Comparison of ENCODE assay signal across 10 cellular contexts in genomic region chr10:124416733-124417132, GRCh38. TPM values are rescaled to one million over a fixed set of nuclear protein-coding genes. Genes with fewer than 3 reads are reported as not detected.
DNase-seq lines count a peak whose midpoint lies in the region; ATAC-seq and TF ChIP-seq lines count a peak whose summit lies in the region.
"Had no signal": no experiment of that assay in that cellular context is flagged by ENCODE, and none has a peak within 500 bp of the region (broad histone marks: within the 10 kb centered on the region; RNA-seq: fewer than 3 reads in every experiment).

No MANE protein-coding gene starts in this region.

- no peaks in the 10 kb centered on the region for H3K27me3 ChIP-seq in stomach

- H3K9me3 Mint-ChIP-seq in activated CD4-positive, alpha-beta T cell treated with anti-CD3 and anti-CD28 coated beads, Interleukin-2, amount 10 ng/mL, durations not matched to agents 24 days and 14 days = no peaks in the 10 kb centered on the region

- 20 to 38% (median 23%) methylated on average over 6 of the region's 6 CpGs for WGBS in stomach, 5 donors

- ATAC-seq in GM19452 (IDR thresholded peaks at IDR 0.05; ENCODE audit: unreplicated experiment) = no peak

- H3K36me3 Mint-ChIP-seq in activated CD4-positive, alpha-beta T cell treated with anti-CD3 and anti-CD28 coated beads, Interleukin-2, amount 10 ng/mL, durations not matched to agents 24 days and 14 days (ENCODE audit: low read depth) = peaks cover 3% of the 10 kb centered on the region

- peaks cover 24 to 68% (median 50%) of the 10 kb centered on the region in 4 donors for H3K4me1 ChIP-seq in stomach

- H3K4me1 Mint-ChIP-seq in activated CD4-positive, alpha-beta T cell treated with anti-CD3 and anti-CD28 coated beads, Interleukin-2, amount 10 ng/mL, durations not matched to agents 24 days and 14 days = peaks cover 9% of the 10 kb centered on the region

- peaks cover 7% of the 10 kb centered on the region for H3K27me3 Mint-ChIP-seq in activated CD4-positive, alpha-beta T cell treated with anti-CD3 and anti-CD28 coated beads, Interleukin-2, amount 10 ng/mL, durations not matched to agents 24 days and 14 days

- TF ChIP-seq EP300 in stomach (IDR thresholded peaks at IDR 0.05) = no peak

- H3K27ac ChIP-seq in stomach = peak overlapping the region in 3 of 5 donors; percentile 56 to 97 (median 95)

- H3K4me3 Mint-ChIP-seq in activated CD4-positive, alpha-beta T cell treated with anti-CD3 and anti-CD28 coated beads, Interleukin-2, amount 10 ng/mL, durations not matched to agents 24 days and 14 days = peak overlapping the region; percentile 44

- no peak for TF ChIP-seq POLR2A in stomach (IDR thresholded peaks at IDR 0.05)

- TF ChIP-seq CTCF in astrocyte of the spinal cord (IDR thresholded peaks at IDR 0.05; ENCODE audit: low read depth, low read length) = no peak
- no peak for TF ChIP-seq CTCF in stomach (IDR thresholded peaks at IDR 0.05)

- H3K27ac Mint-ChIP-seq in activated CD4-positive, alpha-beta T cell treated with anti-CD3 and anti-CD28 coated beads, Interleukin-2, amount 10 ng/mL, durations not matched to agents 24 days and 14 days = no peak overlapping the region

- DNase-seq in activated CD4-positive, alpha-beta T cell treated with anti-CD3 and anti-CD28 coated beads, Interleukin-2, amount 10 ng/mL, durations not matched to agents 24 days and 14 days = no peak
- no peak for DNase-seq in activated CD4-positive, alpha-beta T cell treated with anti-CD3 and anti-CD28 coated beads for 48 hours
- DNase-seq in astrocyte of the spinal cord (ENCODE audit: low read depth, low spot score) (peak; percentile 48), iris pigment epithelial cell (ENCODE audit: low read depth) (peak; percentile 31), stomach (no peak), NK-92 (lab: John Stamatoyannopoulos, UW; ENCODE audit: unreplicated experiment) (no peak), NCI-H2171 (lab: John Stamatoyannopoulos, UW) (no peak)
- DNase-seq: ACHN; activated effector memory CD4-positive, alpha-beta T cell treated with anti-CD3 and anti-CD28 coated beads, Interleukin-2, amount 50 U/mL, for 16 hours had no signal

- peaks cover 0 to 12% (median 6%) of the 10 kb centered on the region in 4 donors for H3K36me3 ChIP-seq in stomach

- in situ Hi-C loops in astrocyte of the spinal cord (cut with HindIII; ENCODE audit: low sequenced_read_pairs) = no loop called here

- intact Hi-C loops in activated CD4-positive, alpha-beta T cell treated with anti-CD3 and anti-CD28 coated beads, Interleukin-2, amount 10 ng/mL, durations not matched to agents 24 days and 14 days (cut with micrococcal nuclease) = loop anchor here (5.0 kb wide), 1 partner anchor 501 kb away; no protein-coding TSS in a partner anchor
- intact Hi-C loops in stomach (cut with DNase I; ENCODE audit: low total_unique reads) = no loop called here

- H3K9me3 ChIP-seq in stomach = no peaks in the 10 kb centered on the region

- H3K4me3 ChIP-seq in astrocyte of the spinal cord (ENCODE audit: low read depth, low read length) (peak overlapping the region; percentile 70), stomach (peak overlapping the region in 1 of 4 donors; percentile 92)

RNA-seq across cellular contexts. Expression of gene OAT, which starts 2.0 kb away (rescaled TPM):
- total RNA-seq in activated CD4-positive, alpha-beta T cell treated with anti-CD3 and anti-CD28 coated beads, Interleukin-2, amount 10 ng/mL, durations not matched to agents 24 days and 14 days = 40.2 and 41.0 TPM in 2 replicates
- 100 to 1,000 TPM in 1 of 5 donors, 10 to 100 TPM in 4; 26.1 to 243 (median 75.0) TPM for total RNA-seq in stomach
- 10 to 100 TPM; 63.6 to 94.9 (median 63.8) TPM for polyA plus RNA-seq in stomach

RNA-seq across cellular contexts. Expression of gene NKX1-2, which starts 33.1 kb away (rescaled TPM):
- not detected in 2 replicates for total RNA-seq in activated CD4-positive, alpha-beta T cell treated with anti-CD3 and anti-CD28 coated beads, Interleukin-2, amount 10 ng/mL, durations not matched to agents 24 days and 14 days
- total RNA-seq in stomach = not detected
- polyA plus RNA-seq in stomach = under 1 TPM in 1 of 3 donors, not detected in 2; 0.10 TPM

RNA-seq across cellular contexts. Expression of gene LHPP, which starts 44.9 kb away (rescaled TPM):
- 8.1 and 8.6 TPM in 2 replicates for total RNA-seq in activated CD4-positive, alpha-beta T cell treated with anti-CD3 and anti-CD28 coated beads, Interleukin-2, amount 10 ng/mL, durations not matched to agents 24 days and 14 days
- 10 to 100 TPM in 4 of 5 donors, 1 to 10 TPM in 1; 8.5 to 48.7 (median 17.5) TPM for total RNA-seq in stomach
- polyA plus RNA-seq in stomach = 10 to 100 TPM; 14.6 to 24.0 (median 16.6) TPM

Comparison
In these comparisons a context has a peak if more than half of its experiments do, and no peak if none do; other contexts are left out.
1. DNase-seq: peak in astrocyte of the spinal cord (single experiment) and iris pigment epithelial cell (single experiment); none in activated CD4-positive, alpha-beta T cell treated with anti-CD3 and anti-CD28 coated beads, Interleukin-2, amount 10 ng/mL, durations not matched to agents 24 days and 14 days (single experiment), activated CD4-positive, alpha-beta T cell treated with anti-CD3 and anti-CD28 coated beads for 48 hours (single experiment), stomach (single experiment), NK-92 (single experiment) and NCI-H2171 (single experiment).